ENCODE assay signal across 28 cellular contexts in the genomic region with DNA sequence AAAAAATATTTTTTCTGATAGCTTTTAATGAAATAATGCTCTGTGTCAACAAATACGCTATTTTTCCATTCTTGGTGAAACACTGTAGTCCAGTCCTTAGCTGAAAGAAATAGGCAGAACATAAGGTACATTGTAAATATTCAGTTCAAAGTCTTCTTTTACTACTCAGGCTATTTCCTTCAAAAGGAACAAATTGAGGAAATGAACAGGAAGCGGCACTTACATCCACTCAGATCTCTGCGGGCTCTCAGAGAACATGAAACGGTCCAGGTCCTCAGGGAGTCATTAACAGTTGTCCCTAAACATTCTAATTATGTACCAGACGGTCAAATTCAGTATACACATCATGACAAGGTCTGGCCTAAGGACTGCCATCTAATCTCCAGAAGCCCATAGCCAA.
"Had no signal": no experiment of that assay in that cellular context is flagged by ENCODE, and none has a peak within 500 bp of the region (broad histone marks: within the 10 kb centered on the region; RNA-seq: fewer than 3 reads in every experiment).

No MANE protein-coding gene starts in this region.

- H3K9me3 ChIP-seq: adrenal gland, body of pancreas, breast epithelium, Peyer's patch, SJSA1, SK-N-SH had no signal

- H3K27ac ChIP-seq: adrenal gland, body of pancreas, breast epithelium, Peyer's patch, SJSA1 had no signal

- H3K4me3 ChIP-seq: adrenal gland, body of pancreas, breast epithelium, Peyer's patch, SJSA1 had no signal

- H3K9ac ChIP-seq: SK-N-SH had no signal

- H3K4me1 ChIP-seq: adrenal gland, body of pancreas, breast epithelium, Peyer's patch, SJSA1 had no signal

- H3K36me3 ChIP-seq: adrenal gland, breast epithelium, Peyer's patch, SJSA1 had no signal

- H3K27me3 ChIP-seq: adrenal gland, body of pancreas, breast epithelium, Peyer's patch, SJSA1 had no signal

- ATAC-seq: activated CD8-positive, alpha-beta T cell treated with anti-CD3 and anti-CD28 coated beads for 36 hours; activated naive CD4-positive, alpha-beta T cell treated with anti-CD3 and anti-CD28 coated beads, Interleukin-2, amount 50 U/mL, for 72 hours; body of pancreas; PC-3 had no signal

- DNase-seq: activated CD4-positive, alpha-beta T cell treated with anti-CD3 and anti-CD28 coated beads, Interleukin-2, amount 10 ng/mL, durations not matched to agents 24 days and 14 days; activated CD4-positive, alpha-beta T cell treated with anti-CD3 and anti-CD28 coated beads, Interleukin-2, amount 50 U/mL, for 4 hours; activated CD8-positive, alpha-beta T cell treated with anti-CD3 and anti-CD28 coated beads for 36 hours; activated gamma-delta T cell; activated naive CD4-positive, alpha-beta T cell treated with Interleukin-2 at 50 U/mL for 16 hours; activated T-cell treated with anti-CD3 and anti-CD28 coated beads, Interleukin-2, amount 50 U/mL, for 1 hour; adrenal gland; body of pancreas; Karpas-422; KBM-7; NCI-H1436 treated with DMSO at 0.1 percent for 48 hours; NCI-H1694 treated with DMSO at 0.1 percent for 48 hours; NCI-H2029; NCI-H2171 treated with DMSO at 0.1 percent for 48 hours; NCI-H2227 treated with DMSO at 0.1 percent for 48 hours; NCI-H446; NCI-H510A treated with DMSO at 0.1 percent for 48 hours; NCI-H526 treated with DMSO at 0.1 percent for 48 hours; NCI-H82; NK-92 treated with Interleukin-12 subunit alpha and Interleukin-12 subunit beta, amount 100 ng/mL, for 24 hours; PC-3; Peyer's patch; RPMI8226; SHP77 treated with DMSO at 0.1 percent for 48 hours; SK-N-SH had no signal

- H3K4me2 ChIP-seq: SK-N-SH had no signal
